8 cellular contexts compared by ENCODE assay signal in genomic region chr7:20217193-20217948, GRCh38. TPM values are rescaled to one million over a fixed set of nuclear protein-coding genes. Genes with fewer than 3 reads are reported as not detected.
A peak's percentile ranks its signal among the peaks of the same experiment; 100 is the strongest.
DNase-seq lines count a peak whose midpoint lies in the region; ATAC-seq, FAIRE-seq and TF ChIP-seq lines count a peak whose summit lies in the region.

Gene MACC1, minus strand, starts transcription at chr7:20217384. Its CDS starts 55,522 bp downstream, at chr7:20161862.

- H3K9me3 ChIP-seq in ectodermal cell (ENCODE audit: control insufficient read depth, low read length) (no peaks in the 10 kb centered on the region), pancreas (no peaks in the 10 kb centered on the region), ascending aorta (no peaks in the 10 kb centered on the region)

- 26 to 29% methylated on average over 3 to 6 of the region's 6 CpGs for WGBS in ectodermal cell, 2 experiments
- WGBS in pancreas, 2 donors: 8% methylated on average over 6 of the region's 6 CpGs

- peak; percentile 43 for FAIRE-seq in pancreas (lab: Jason Lieb, UNC)

- DNase-seq in CD14-positive monocyte (ENCODE audit: low spot score) (no peak), NCI-H2196 treated with DMSO at 0.1 percent for 48 hours (lab: John Stamatoyannopoulos, UW; ENCODE audit: unreplicated experiment) (peak; percentile 88), pancreas (peak; percentile 64 to 85 (median 76)), AG08395 (ENCODE audit: low spot score) (no peak), ascending aorta (ENCODE audit: low spot score in 2 of 2) (no peak)

- peak; percentile 44 for ATAC-seq in GM18519 (IDR thresholded peaks at IDR 0.05; ENCODE audit: low FRiP score, unreplicated experiment)
- ATAC-seq in HG02970 (IDR thresholded peaks at IDR 0.05; ENCODE audit: low FRiP score, unreplicated experiment): peak; percentile 40
- peak; percentile 72 to 86 (median 82) for ATAC-seq in pancreas

- TF ChIP-seq CTCF in CD14-positive monocyte (IDR thresholded peaks at IDR 0.05): peak; percentile 56
- peak in 3 of 4 donors; percentile 23 to 32 (median 28) for TF ChIP-seq CTCF in pancreas (IDR thresholded peaks at IDR 0.05)
- no peak for TF ChIP-seq CTCF in ascending aorta (IDR thresholded peaks at IDR 0.05)

- intact Hi-C loops in CD14-positive monocyte (cut with micrococcal nuclease): loop anchor here (5.0 to 10.0 kb wide), 2 partner anchors 247 to 250 kb away; no protein-coding TSS in a partner anchor
- intact Hi-C loops in pancreas (cut with DNase I): no loop called here
- intact Hi-C loops in ascending aorta (cut with DNase I): no loop called here

- H3K4me1 Mint-ChIP-seq in CD14-positive monocyte: peaks cover 49% of the 10 kb centered on the region

- H3K27ac Mint-ChIP-seq in CD14-positive monocyte: peak within 1 kb of the TSS in 6 of 7 donors; percentile 19 to 87 (median 56)

- H3K4me3 ChIP-seq in ectodermal cell (ENCODE audit: insufficient read depth, low read depth, low read length) (peak within 1 kb of the TSS; percentile 22), pancreas (peak within 1 kb of the TSS; percentile 3 to 46 (median 29)), ascending aorta (no peak within 1 kb of the TSS)

- peaks cover 0 to 1% (median 0%) of the 10 kb centered on the region in 3 donors for H3K27me3 Mint-ChIP-seq in CD14-positive monocyte (ENCODE audit: low read depth in 3 of 3)

- no peaks in the 10 kb centered on the region for H3K27me3 ChIP-seq in ectodermal cell (ENCODE audit: control insufficient read depth, insufficient read depth, low read length, poor library complexity, severe bottlenecking)
- no peaks in the 10 kb centered on the region for H3K27me3 ChIP-seq in pancreas
- H3K27me3 ChIP-seq in ascending aorta: no peaks in the 10 kb centered on the region

- peaks cover 3% of the 10 kb centered on the region in 2 donors for H3K36me3 Mint-ChIP-seq in CD14-positive monocyte

- H3K9me3 Mint-ChIP-seq in CD14-positive monocyte: peaks cover 0 to 3% (median 0%) of the 10 kb centered on the region in 7 donors

- H3K4me1 ChIP-seq in ectodermal cell (ENCODE audit: control insufficient read depth, insufficient read depth, low read length): peaks cover 7% of the 10 kb centered on the region
- peaks cover 22 to 47% (median 40%) of the 10 kb centered on the region in 3 donors for H3K4me1 ChIP-seq in pancreas
- H3K4me1 ChIP-seq in ascending aorta: no peaks in the 10 kb centered on the region

- H3K27ac ChIP-seq in ectodermal cell (ENCODE audit: insufficient read depth, low read depth, low read length, poor library complexity, severe bottlenecking) (no peak within 1 kb of the TSS), pancreas (peak within 1 kb of the TSS; percentile 72 to 92 (median 80)), ascending aorta (no peak within 1 kb of the TSS)

- H3K36me3 ChIP-seq in ectodermal cell (ENCODE audit: control insufficient read depth, insufficient read depth, low read length) (no peaks in the 10 kb centered on the region), pancreas (no peaks in the 10 kb centered on the region), ascending aorta (no peaks in the 10 kb centered on the region)

- peak within 1 kb of the TSS in 1 of 2 donors; percentile 44 for H3K4me3 Mint-ChIP-seq in CD14-positive monocyte

RNA-seq across cellular contexts. Expression of gene MACC1, which starts in this region (rescaled TPM):
- not detected for polyA plus RNA-seq in CD14-positive monocyte
- polyA plus RNA-seq in ectodermal cell (2013, experiment 1 of 4): 4.2 TPM
- 3.6 TPM for polyA plus RNA-seq in ectodermal cell (2013, experiment 2 of 4)
- polyA plus RNA-seq in ectodermal cell (2013, experiment 3 of 4): 2.5 TPM
- 2.0 TPM for polyA plus RNA-seq in ectodermal cell (2013, experiment 4 of 4)
- 10 to 100 TPM in 3 of 6 donors, 1 to 10 TPM in 3; 8.7 to 27.0 (median 12.2) TPM for total RNA-seq in pancreas
- polyA plus RNA-seq in pancreas: 1 to 10 TPM; 1.5 to 2.2 TPM
- not detected for total RNA-seq in ascending aorta

Comparison
In these comparisons a context has a peak if more than half of its experiments do, and no peak if none do; other contexts are left out.
1. DNase-seq: peak in NCI-H2196 treated with DMSO at 0.1 percent for 48 hours (single experiment) and pancreas (6 of 6); none in CD14-positive monocyte (single experiment), AG08395 (single experiment) and ascending aorta (0 of 2).
2. CTCF ChIP-seq: peak in CD14-positive monocyte (single experiment) and pancreas (3 of 4); none in ascending aorta (0 of 3).
3. H3K27ac ChIP-seq: peak in pancreas (4 of 4); none in ectodermal cell (single experiment) and ascending aorta (0 of 2).
4. H3K4me3 ChIP-seq: peak in ectodermal cell (single experiment) and pancreas (4 of 4); none in ascending aorta (0 of 2).
5. intact Hi-C loops: an anchor here in CD14-positive monocyte (5.0 to 10.0 kb wide); none called in pancreas and ascending aorta.
6. Peak in every context shown above with its lines, with median percentiles within 50 percentile points of each other: ATAC-seq.